Comparison of ENCODE assay signal across 21 cellular contexts in genomic region chr4:134145369-134145768, GRCh38. TPM values are rescaled to one million over a fixed set of nuclear protein-coding genes. Genes with fewer than 3 reads are reported as not detected.
A peak's percentile ranks its signal among the peaks of the same experiment; 100 is the strongest.
DNase-seq lines count a peak whose midpoint lies in the region; ATAC-seq and TF ChIP-seq lines count a peak whose summit lies in the region.
"Had no signal": no experiment of that assay in that cellular context is flagged by ENCODE, and none has a peak within 500 bp of the region (broad histone marks: within the 10 kb centered on the region; RNA-seq: fewer than 3 reads in every experiment).

No MANE protein-coding gene starts in this region.

- H3K9me3 ChIP-seq in Karpas-422 (ENCODE audit: low read length) (no peaks in the 10 kb centered on the region), OCI-LY3 (ENCODE audit: insufficient read depth, low read length) (peaks cover 7% of the 10 kb centered on the region; the same call in 1 of the 2 replicates), iPS-20b (ENCODE audit: insufficient read depth, low read depth, low read length) (no peaks in the 10 kb centered on the region)
- H3K9me3 ChIP-seq: A549, BE2C had no signal

- H3K9ac ChIP-seq in Karpas-422 (ENCODE audit: low read length), result no peak overlapping the region
- no peak overlapping the region for H3K9ac ChIP-seq in OCI-LY3 (ENCODE audit: low read length)
- H3K9ac ChIP-seq in iPS-20b (ENCODE audit: low read depth, low read length), result no peak overlapping the region
- H3K9ac ChIP-seq: BLaER1 treated with 17β-estradiol and CSF1 and Interleukin-3, amounts not matched to agents 10 nM and 100 nM had no signal

- H2AFZ ChIP-seq in GM23338 (no peak overlapping the region), Karpas-422 (ENCODE audit: low read length) (peak overlapping the region; percentile 43; the same call in 1 of the 2 replicates), OCI-LY3 (ENCODE audit: low read depth, low read length) (peak overlapping the region; percentile 33; the same call in 1 of the 2 replicates)

- H3K36me3 Mint-ChIP-seq in GM23338 (ENCODE audit: low read depth), result peaks cover 6% of the 10 kb centered on the region; the same call in 2 of the 3 replicates
- H3K36me3 Mint-ChIP-seq in activated T-cell treated with anti-CD3 and anti-CD28 coated beads, Interleukin-2, amount 50 U/mL, for 4 hours (ENCODE audit: insufficient read depth), result no peaks in the 10 kb centered on the region
- H3K36me3 Mint-ChIP-seq: CD14-positive monocyte; CD8-positive, alpha-beta memory T cell had no signal

- peaks cover 14% of the 10 kb centered on the region for H3K4me1 Mint-ChIP-seq in GM23338
- no peaks in the 10 kb centered on the region for H3K4me1 Mint-ChIP-seq in activated T-cell treated with anti-CD3 and anti-CD28 coated beads, Interleukin-2, amount 50 U/mL, for 4 hours (ENCODE audit: low read depth)
- H3K4me1 Mint-ChIP-seq: CD14-positive monocyte; CD8-positive, alpha-beta memory T cell had no signal

- H3K79me2 ChIP-seq in GM23338 (replicated peaks; ENCODE audit: insufficient read depth) (no peaks in the 10 kb centered on the region), Karpas-422 (ENCODE audit: low read length) (no peaks in the 10 kb centered on the region), OCI-LY3 (ENCODE audit: low read length) (no peaks in the 10 kb centered on the region)

- H3F3A ChIP-seq in GM23338 (replicated peaks; ENCODE audit: low read depth), result no peaks in the 10 kb centered on the region

- H3K27me3 Mint-ChIP-seq in GM23338 (ENCODE audit: insufficient read depth, low read depth, poor library complexity), result no peaks in the 10 kb centered on the region
- H3K27me3 Mint-ChIP-seq in activated T-cell treated with anti-CD3 and anti-CD28 coated beads, Interleukin-2, amount 50 U/mL, for 4 hours (ENCODE audit: low read depth), result no peaks in the 10 kb centered on the region
- H3K27me3 Mint-ChIP-seq: CD4-positive, alpha-beta T cell; CD8-positive, alpha-beta memory T cell had no signal

- H3K27me3 ChIP-seq in GM23338 (ENCODE audit: insufficient read depth), result no peaks in the 10 kb centered on the region
- no peaks in the 10 kb centered on the region for H3K27me3 ChIP-seq in Karpas-422 (ENCODE audit: low read length)
- no peaks in the 10 kb centered on the region for H3K27me3 ChIP-seq in OCI-LY3 (ENCODE audit: low read depth, low read length)
- no peaks in the 10 kb centered on the region for H3K27me3 ChIP-seq in iPS-20b (ENCODE audit: insufficient read depth, low read length)
- H3K27me3 ChIP-seq: BE2C; BLaER1 treated with 17β-estradiol and CSF1 and Interleukin-3, amounts not matched to agents 10 nM and 100 nM had no signal

- no peak; the same call in 2 of the 3 replicates for ATAC-seq in GM23338
- ATAC-seq in activated T-cell treated with anti-CD3 and anti-CD28 coated beads, Interleukin-2, amount 50 U/mL, for 4 hours, result no peak
- ATAC-seq: A549 had no signal

- H4K20me1 ChIP-seq in GM23338 (replicated peaks; ENCODE audit: insufficient read depth), result no peaks in the 10 kb centered on the region
- H4K20me1 ChIP-seq in Karpas-422 (ENCODE audit: insufficient read depth, low read depth, low read length), result no peaks in the 10 kb centered on the region
- H4K20me1 ChIP-seq in OCI-LY3 (ENCODE audit: insufficient read depth, low read length), result no peaks in the 10 kb centered on the region
- H4K20me1 ChIP-seq: BLaER1 treated with 17β-estradiol and CSF1 and Interleukin-3, amounts not matched to agents 10 nM and 100 nM had no signal

- DNase-seq in GM23338 (ENCODE audit: low spot score), result no peak
- no peak for DNase-seq in Karpas-422
- no peak for DNase-seq in GM10266 (ENCODE audit: extremely low spot score)
- no peak for DNase-seq in DMS 273 treated with DMSO at 0.1 percent for 48 hours (lab: John Stamatoyannopoulos, UW)
- DNase-seq in activated T-cell treated with anti-CD3 and anti-CD28 coated beads, Interleukin-2, amount 50 U/mL, for 4 hours, result no peak
- DNase-seq: 8988T; ACHN; AML-193; BE2C; CD4-positive, alpha-beta T cell; CD8-positive, alpha-beta memory T cell; DMS53; DMS79 treated with DMSO at 0.1 percent for 48 hours; GF-D8; H7; HCEC 1CT had no signal

- no peak overlapping the region; the same call in 2 of the 3 replicates for H3K4me3 Mint-ChIP-seq in GM23338
- H3K4me3 Mint-ChIP-seq in activated T-cell treated with anti-CD3 and anti-CD28 coated beads, Interleukin-2, amount 50 U/mL, for 4 hours, result no peak overlapping the region
- H3K4me3 Mint-ChIP-seq: CD14-positive monocyte; CD4-positive, alpha-beta T cell; CD8-positive, alpha-beta memory T cell had no signal

- peaks cover 10% of the 10 kb centered on the region; the same call in 1 of the 2 replicates for H3K4me1 ChIP-seq in GM23338 (ENCODE audit: insufficient read depth)
- no peaks in the 10 kb centered on the region for H3K4me1 ChIP-seq in Karpas-422 (ENCODE audit: low read length)
- H3K4me1 ChIP-seq in OCI-LY3 (ENCODE audit: low read length), result no peaks in the 10 kb centered on the region
- peaks cover 11% of the 10 kb centered on the region; the same call in 1 of the 2 replicates for H3K4me1 ChIP-seq in iPS-20b (ENCODE audit: insufficient read depth, low read length)
- H3K4me1 ChIP-seq: A549; BLaER1 treated with 17β-estradiol and CSF1 and Interleukin-3, amounts not matched to agents 10 nM and 100 nM had no signal

- H3K4me3 ChIP-seq in GM23338 (no peak overlapping the region), Karpas-422 (ENCODE audit: low read length) (no peak overlapping the region), OCI-LY3 (ENCODE audit: low read length) (no peak overlapping the region), iPS-20b (ENCODE audit: low read length) (peak overlapping the region; percentile 41; the same call in 1 of the 2 replicates)
- H3K4me3 ChIP-seq: A549; BLaER1 treated with 17β-estradiol and CSF1 and Interleukin-3, amounts not matched to agents 10 nM and 100 nM had no signal

- no peak overlapping the region for H3K27ac Mint-ChIP-seq in GM23338
- H3K27ac Mint-ChIP-seq: CD14-positive monocyte; CD4-positive, alpha-beta T cell; CD8-positive, alpha-beta memory T cell had no signal

- H3K27ac ChIP-seq in GM23338 (ENCODE audit: low read depth) (no peak overlapping the region), Karpas-422 (ENCODE audit: low read length) (no peak overlapping the region), OCI-LY3 (ENCODE audit: low read length) (no peak overlapping the region), iPS-20b (ENCODE audit: low read length) (no peak overlapping the region)
- H3K27ac ChIP-seq: A549; BLaER1 treated with 17β-estradiol and CSF1 and Interleukin-3, amounts not matched to agents 10 nM and 100 nM had no signal

- peak overlapping the region; percentile 19; the same call in 1 of the 2 replicates for H3K4me2 ChIP-seq in GM23338
- H3K4me2 ChIP-seq in Karpas-422 (ENCODE audit: low read depth, low read length, poor library complexity, severe bottlenecking), result no peak overlapping the region
- H3K4me2 ChIP-seq in OCI-LY3 (ENCODE audit: low read length), result no peak overlapping the region
- H3K4me2 ChIP-seq: A549; BLaER1 treated with 17β-estradiol and CSF1 and Interleukin-3, amounts not matched to agents 10 nM and 100 nM had no signal

- H3K36me3 ChIP-seq in GM23338 (ENCODE audit: insufficient read depth) (no peaks in the 10 kb centered on the region), Karpas-422 (ENCODE audit: insufficient read depth, low read length) (no peaks in the 10 kb centered on the region), OCI-LY3 (replicated peaks; ENCODE audit: low read depth, low read length) (no peaks in the 10 kb centered on the region), iPS-20b (ENCODE audit: insufficient read depth, low read depth, low read length) (no peaks in the 10 kb centered on the region)
- H3K36me3 ChIP-seq: BE2C; BLaER1 treated with 17β-estradiol and CSF1 and Interleukin-3, amounts not matched to agents 10 nM and 100 nM had no signal

- peaks cover 7% of the 10 kb centered on the region; the same call in 2 of the 3 replicates for H3K9me3 Mint-ChIP-seq in GM23338
- H3K9me3 Mint-ChIP-seq in activated T-cell treated with anti-CD3 and anti-CD28 coated beads, Interleukin-2, amount 50 U/mL, for 4 hours, result peaks cover 5% of the 10 kb centered on the region

- no peak for TF ChIP-seq CTCF in GM23338 (conservative IDR thresholded peaks at IDR 0.05; ENCODE audit: low read depth in 2 of 2)
- no peak for TF ChIP-seq CTCF in OCI-LY3 (IDR thresholded peaks at IDR 0.05; ENCODE audit: low read depth, low read length)
- no peak for TF ChIP-seq CTCF in GM10266 (IDR thresholded peaks at IDR 0.05; ENCODE audit: control insufficient read depth, insufficient read depth, low read depth, missing control alignments)

- H3K9me2 ChIP-seq in GM23338 (ENCODE audit: insufficient read depth) (no peaks in the 10 kb centered on the region), Karpas-422 (replicated peaks; ENCODE audit: insufficient read depth, low read length) (no peaks in the 10 kb centered on the region)

TF ChIP-seq in GM23338, 12 proteins besides CTCF, POLR2A, EP300 and RAD21 (continues in another document):
- TF ChIP-seq REST (IDR thresholded peaks at IDR 0.05; ENCODE audit: unreplicated experiment) (no peak), NANOG (IDR thresholded peaks at IDR 0.05; ENCODE audit: borderline replicate concordance) (peak; percentile 68; the same call in 1 of the 2 replicates)

RNA-seq across cellular contexts. Expression of gene PABPC4L, which starts 56.2 kb away (rescaled TPM):
- 4.6 and 5.0 TPM in 2 replicates for total RNA-seq in GM23338 (2014; rRNA removed; shearing (Covaris generic))
- polyA plus RNA-seq in GM23338 (2016; fragmentation: Nextera tagmentation; extraction: Ambion mirVana), result 1.8 and 2.1 TPM in 2 replicates
- total RNA-seq in Karpas-422 (2014; rRNA removed; shearing (Covaris generic); ENCODE audit: low replicate concordance), result not detected in 2 replicates
- not detected for total RNA-seq in activated T-cell treated with anti-CD3 and anti-CD28 coated beads, Interleukin-2, amount 50 U/mL, for 4 hours
- total RNA-seq: CD4-positive, alpha-beta T cell; CD8-positive, alpha-beta memory T cell had no signal
- polyA plus RNA-seq: CD14-positive monocyte; CD8-positive, alpha-beta memory T cell had no signal
